ENCODE assay signal across 18 cellular contexts in genomic region chr20:46647469-46647868, GRCh38.
"Had no signal": no experiment of that assay in that cellular context is flagged by ENCODE, and none has a peak within 500 bp of the region (broad histone marks: within the 10 kb centered on the region; RNA-seq: fewer than 3 reads in every experiment).

No MANE protein-coding gene starts in this region.

- H3K27ac ChIP-seq: body of pancreas, colonic mucosa, gastrocnemius medialis, heart right ventricle, skin epidermis, upper lobe of right lung, WERI-Rb-1 had no signal

- DNase-seq: activated CD4-positive, alpha-beta T cell treated with anti-CD3 and anti-CD28 coated beads for 1 hour; activated CD4-positive, alpha-beta T cell treated with anti-CD3 and anti-CD28 coated beads, Interleukin-2, amount 50 U/mL, for 4 hours; activated T-cell treated with anti-CD3 and anti-CD28 coated beads for 4 hours; body of pancreas; central memory CD4-positive, alpha-beta T cell; colonic mucosa; gastrocnemius medialis; heart right ventricle; immature natural killer cell; left cardiac atrium; mesendoderm; natural killer cell; stimulated activated CD4-positive, alpha-beta T cell treated with anti-CD3 and anti-CD28 coated beads, Interleukin-4, amount 100 ng/mL, for 1 hour; stimulated activated naive CD8-positive, alpha-beta T cell treated with anti-CD3 and anti-CD28 coated beads, Interleukin-15, amount 100 ng/mL, for 72 hours; SW 1271; upper lobe of right lung; WERI-Rb-1 had no signal
